12 cellular contexts compared by ENCODE assay signal in genomic region chr5:143923634-143924265, GRCh38.
A peak's percentile ranks its signal among the peaks of the same experiment; 100 is the strongest.
DNase-seq lines count a peak whose midpoint lies in the region; ATAC-seq, FAIRE-seq and TF ChIP-seq lines count a peak whose summit lies in the region.
"Had no signal": no experiment of that assay in that cellular context is flagged by ENCODE, and none has a peak within 500 bp of the region (broad histone marks: within the 10 kb centered on the region; RNA-seq: fewer than 3 reads in every experiment).

No MANE protein-coding gene starts in this region.

- H2AFZ ChIP-seq in mesenchymal stem cell (ENCODE audit: low read depth, low read length) = no peak overlapping the region

- no peak overlapping the region for H3K4ac ChIP-seq in mesenchymal stem cell (ENCODE audit: low read depth in 1 of 2, low read length in 2 of 2)

- no peak overlapping the region for H4K91ac ChIP-seq in mesenchymal stem cell (ENCODE audit: low read length)

- no peak overlapping the region for H2BK120ac ChIP-seq in mesenchymal stem cell (ENCODE audit: low read depth, low read length)

- no peak overlapping the region for H3K18ac ChIP-seq in mesenchymal stem cell (ENCODE audit: low read depth in 1 of 2, low read length in 2 of 2)

- ATAC-seq in GM18520 (IDR thresholded peaks at IDR 0.05; ENCODE audit: unreplicated experiment) (peak; percentile 59), HG03095 (IDR thresholded peaks at IDR 0.05; ENCODE audit: unreplicated experiment) (peak; percentile 74)

- H3K23ac ChIP-seq in mesenchymal stem cell (ENCODE audit: low read length in 2 of 2) = no peak overlapping the region

- H3K14ac ChIP-seq in mesenchymal stem cell (ENCODE audit: low read length in 2 of 2) = no peak overlapping the region

- DNase-seq in adipocyte (ENCODE audit: low read depth) (peak; percentile 66), mesenchymal stem cell (peak; percentile 47), NCI-H1694 (lab: John Stamatoyannopoulos, UW) (no peak), activated gamma-delta T cell treated with Interleukin-2 at 50 U/mL for 16 hours (no peak), thyroid gland (no peak), small intestine (no peak)
- DNase-seq: activated CD4-positive, alpha-beta memory T cell treated with anti-CD3 and anti-CD28 coated beads, Interleukin-2, amount 10 ng/mL, durations not matched to agents 7 days and 5 days; GDM1; left cardiac atrium had no signal

- peak overlapping the region; percentile 71 for H3K9ac ChIP-seq in adipocyte (ENCODE audit: low read length)
- H3K9ac ChIP-seq in mesenchymal stem cell (ENCODE audit: low read length) = peak overlapping the region; percentile 77

- H3K27ac ChIP-seq in mesenchymal stem cell (ENCODE audit: low read length, poor library complexity, severe bottlenecking) = peak overlapping the region; percentile 36
- no peak overlapping the region for H3K27ac ChIP-seq in thyroid gland
- no peak overlapping the region for H3K27ac ChIP-seq in small intestine (ENCODE audit: low read depth in 1 of 2, low read length in 1 of 2)

- H3K4me3 ChIP-seq in adipocyte (ENCODE audit: low read length) = peak overlapping the region; percentile 30
- H3K4me3 ChIP-seq in mesenchymal stem cell (ENCODE audit: insufficient read depth in 1 of 2, low read depth in 1 of 2, low read length in 2 of 2) = no peak overlapping the region
- H3K4me3 ChIP-seq in thyroid gland (replicated peaks in 1 of 3) = no peak overlapping the region
- H3K4me3 ChIP-seq in small intestine (ENCODE audit: low read depth in 1 of 2, low read length in 2 of 2) = no peak overlapping the region
- H3K4me3 ChIP-seq: HAP-1 had no signal

- no peak overlapping the region for H3K4me2 ChIP-seq in mesenchymal stem cell (ENCODE audit: low read length, poor library complexity, severe bottlenecking)

- FAIRE-seq in small intestine (lab: Jason Lieb, UNC) = no peak

- intact Hi-C loops in thyroid gland (cut with DNase I) = no loop called here

- 88% methylated on average over 3 of the region's 6 CpGs for WGBS in mesenchymal stem cell
- WGBS in thyroid gland, 2 donors = 88 to 90% methylated on average over 6 of the region's 6 CpGs
- WGBS in small intestine, 3 donors = 78 to 81% (median 80%) methylated on average over 6 of the region's 6 CpGs

- H2BK12ac ChIP-seq in mesenchymal stem cell (ENCODE audit: low read length in 2 of 2) = no peak overlapping the region

- no peaks in the 10 kb centered on the region for H3K27me3 ChIP-seq in adipocyte (replicated peaks; ENCODE audit: control insufficient read depth, insufficient read depth, low read length)
- H3K27me3 ChIP-seq in mesenchymal stem cell (ENCODE audit: control insufficient read depth in 1 of 2, insufficient read depth in 1 of 2, low read length in 2 of 2) = no peaks in the 10 kb centered on the region
- no peaks in the 10 kb centered on the region for H3K27me3 ChIP-seq in thyroid gland
- no peaks in the 10 kb centered on the region for H3K27me3 ChIP-seq in small intestine (ENCODE audit: control insufficient read depth in 2 of 2, insufficient read depth in 2 of 2, low read length in 2 of 2)

- TF ChIP-seq POLR2A in thyroid gland (IDR thresholded peaks at IDR 0.05) = no peak

- H2BK15ac ChIP-seq in mesenchymal stem cell (ENCODE audit: low read depth, poor library complexity, severe bottlenecking) = no peak overlapping the region

- no peaks in the 10 kb centered on the region for H3K79me1 ChIP-seq in mesenchymal stem cell (replicated peaks; ENCODE audit: low read length, poor library complexity, severe bottlenecking)

- peaks cover 42% of the 10 kb centered on the region for H3K4me1 ChIP-seq in adipocyte (ENCODE audit: control insufficient read depth, insufficient read depth, low read length)
- H3K4me1 ChIP-seq in mesenchymal stem cell (ENCODE audit: control insufficient read depth, insufficient read depth, low read depth, low read length) = peaks cover 2% of the 10 kb centered on the region
- peaks cover 5 to 9% of the 10 kb centered on the region in 2 donors for H3K4me1 ChIP-seq in thyroid gland
- no peaks in the 10 kb centered on the region for H3K4me1 ChIP-seq in small intestine (ENCODE audit: control insufficient read depth in 2 of 2, insufficient read depth in 1 of 2, low read depth in 1 of 2, low read length in 1 of 2)
- H3K4me1 ChIP-seq: HAP-1 had no signal

- no peak overlapping the region for H2BK5ac ChIP-seq in mesenchymal stem cell (ENCODE audit: low read depth, low read length, poor library complexity, severe bottlenecking)

- H2AK5ac ChIP-seq in mesenchymal stem cell (ENCODE audit: low read length, severe bottlenecking) = no peak overlapping the region

- H4K8ac ChIP-seq in mesenchymal stem cell (ENCODE audit: low read length) = no peak overlapping the region

- H3K9me3 ChIP-seq in adipocyte (ENCODE audit: control insufficient read depth, low read length) (no peaks in the 10 kb centered on the region), mesenchymal stem cell (ENCODE audit: control insufficient read depth, low read length) (no peaks in the 10 kb centered on the region), thyroid gland (no peaks in the 10 kb centered on the region), small intestine (ENCODE audit: control insufficient read depth, low read depth) (no peaks in the 10 kb centered on the region)
- H3K9me3 ChIP-seq: HAP-1 had no signal

- no peaks in the 10 kb centered on the region for H3K36me3 ChIP-seq in adipocyte (ENCODE audit: control insufficient read depth, insufficient read depth, low read length, severe bottlenecking)
- H3K36me3 ChIP-seq in mesenchymal stem cell (ENCODE audit: control insufficient read depth in 1 of 2, insufficient read depth in 2 of 2, low read depth in 1 of 2, low read length in 2 of 2) = no peaks in the 10 kb centered on the region
- no peaks in the 10 kb centered on the region for H3K36me3 ChIP-seq in thyroid gland
- no peaks in the 10 kb centered on the region for H3K36me3 ChIP-seq in small intestine (ENCODE audit: control insufficient read depth in 2 of 2, insufficient read depth in 2 of 2, low read length in 2 of 2)
- H3K36me3 ChIP-seq: HAP-1 had no signal

- TF ChIP-seq CTCF in thyroid gland (IDR thresholded peaks at IDR 0.05) = no peak

Comparison
In these comparisons a context has a peak if more than half of its experiments do, and no peak if none do; other contexts are left out.
1. DNase-seq: peak in adipocyte (single experiment) and mesenchymal stem cell (single experiment); none in NCI-H1694 (single experiment), activated gamma-delta T cell treated with Interleukin-2 at 50 U/mL for 16 hours (single experiment), thyroid gland (0 of 2) and small intestine (single experiment).